In genomic region chr15:63292771-63293170, GRCh38 we compare ENCODE assay signal across 1 cellular context.
TF ChIP-seq lines count a peak whose summit lies in the region.

No MANE protein-coding gene starts in this region.

TF ChIP-seq in IMR-90, 13 proteins besides CTCF, POLR2A, EP300 and RAD21:
- TF ChIP-seq MAZ (IDR thresholded peaks at IDR 0.05; ENCODE audit: borderline replicate concordance, low read depth, low read length): no peak
- peak; percentile 37 for TF ChIP-seq NFE2L2 (IDR thresholded peaks at IDR 0.05; ENCODE audit: low read depth, low read length)
- TF ChIP-seq CEBPB (IDR thresholded peaks at IDR 0.05; ENCODE audit: low read depth, low read length): peak; percentile 71
- no peak for TF ChIP-seq ELK1 (IDR thresholded peaks at IDR 0.05; ENCODE audit: borderline replicate concordance, low read depth, low read length)
- no peak for TF ChIP-seq SMC3 (IDR thresholded peaks at IDR 0.05; ENCODE audit: low read depth, low read length)
- no peak for TF ChIP-seq BHLHE40 (IDR thresholded peaks at IDR 0.05; ENCODE audit: low read depth, low read length)
